In the genomic region with DNA sequence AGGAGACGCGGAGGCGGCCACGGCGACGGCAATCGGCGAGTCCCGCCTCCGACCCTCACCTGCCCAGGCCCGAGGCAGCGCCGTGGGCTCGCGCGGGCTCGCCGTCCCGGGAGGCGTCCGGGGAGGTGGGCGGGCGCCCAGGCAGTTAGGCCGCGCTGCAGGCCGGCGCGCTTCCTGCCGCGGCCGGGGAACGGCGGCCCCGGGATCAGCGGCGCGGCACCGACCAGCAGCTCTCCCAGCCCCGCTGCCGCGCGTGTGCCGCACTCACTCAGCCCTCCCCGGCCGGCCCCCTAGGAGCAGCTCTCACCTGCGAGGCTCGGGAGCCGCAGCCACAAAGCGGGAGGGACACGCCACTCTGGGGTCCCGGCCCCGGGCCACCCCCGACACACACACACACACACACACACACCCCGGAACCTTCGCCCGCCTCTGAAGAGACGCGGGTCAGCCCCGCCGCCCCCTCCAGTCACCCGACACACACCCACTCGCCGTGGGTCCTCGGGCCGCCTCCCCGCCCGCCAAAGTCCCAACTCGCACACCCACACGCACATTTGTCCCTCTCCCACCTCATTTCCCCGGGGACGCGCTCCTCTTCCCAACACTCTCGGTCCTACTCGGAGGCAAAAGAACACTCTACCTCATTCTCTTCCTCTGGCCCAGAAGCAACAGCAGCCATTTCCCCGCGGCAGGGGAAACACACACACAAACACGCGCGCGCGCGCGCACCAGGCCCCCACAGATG, we compare ENCODE assay signal across 8 cellular contexts. TPM values are rescaled to one million over a fixed set of nuclear protein-coding genes. Genes with fewer than 3 reads are reported as not detected.
A peak's percentile ranks its signal among the peaks of the same experiment; 100 is the strongest.
DNase-seq lines count a peak whose midpoint lies in the region; ATAC-seq and TF ChIP-seq lines count a peak whose summit lies in the region.

A gene (minus strand): TSS at position 702 of the 742 bp plus-strand sequence. CDS start 60 bp downstream, at position 642.

- H2BK5ac ChIP-seq in IMR-90 (ENCODE audit: low read depth, low read length, poor library complexity, severe bottlenecking), result peak within 1 kb of the TSS; percentile 74

- H3K4me3 Mint-ChIP-seq in CD4-positive, alpha-beta T cell, result peak within 1 kb of the TSS; percentile 100

- no TSS peak for BruUV-seq in IMR-90 (replicated peaks; lab: Mats Ljungman, UMichigan)

- peak within 1 kb of the TSS; percentile 94 for H3K4me3 ChIP-seq in IMR-90 (ENCODE audit: insufficient read depth, low read depth, low read length)
- H3K4me3 ChIP-seq in adrenal gland, result peak within 1 kb of the TSS; percentile 64 to 96 (median 78)
- peak within 1 kb of the TSS; percentile 72 to 99 (median 88) for H3K4me3 ChIP-seq in heart left ventricle
- peak within 1 kb of the TSS; percentile 78 for H3K4me3 ChIP-seq in upper lobe of right lung

- TF ChIP-seq POLR2A in IMR-90 (IDR thresholded peaks at IDR 0.05; ENCODE audit: low read depth, low read length) (no peak), adrenal gland (IDR thresholded peaks at IDR 0.05) (peak in 1 of 2 donors; percentile 55), heart left ventricle (IDR thresholded peaks at IDR 0.05) (peak in 1 of 2 donors; percentile 20)

- H3K27me3 ChIP-seq in CD4-positive, alpha-beta T cell (ENCODE audit: control insufficient read depth, insufficient read depth, low read length), result no peaks in the 10 kb centered on the region
- H3K27me3 ChIP-seq in IMR-90 (ENCODE audit: control insufficient read depth, insufficient read depth, low read length) (no peaks in the 10 kb centered on the region), adrenal gland (no peaks in the 10 kb centered on the region), heart left ventricle (no peaks in the 10 kb centered on the region), upper lobe of right lung (no peaks in the 10 kb centered on the region)

- no peaks in the 10 kb centered on the region for H3K36me3 ChIP-seq in IMR-90 (ENCODE audit: control insufficient read depth, insufficient read depth, low read length)
- no peaks in the 10 kb centered on the region for H3K36me3 ChIP-seq in adrenal gland (replicated peaks in 1 of 2)
- no peaks in the 10 kb centered on the region for H3K36me3 ChIP-seq in heart left ventricle
- H3K36me3 ChIP-seq in upper lobe of right lung, result no peaks in the 10 kb centered on the region

- POLR2A ChIA-PET in CD4-positive, alpha-beta T cell (lab: Charles Lee), result interaction anchor here (1.2 to 16.4 kb wide), 10 partner anchors 8 to 103 kb away, joined by 3 to 1450 read pairs (median 20); a partner anchor contains a TSS
- POLR2A ChIA-PET in IMR-90 (lab: Charles Lee; ENCODE audit: unreplicated experiment), result no interaction called here

- intact Hi-C loops in CD4-positive, alpha-beta T cell (cut with DNase I, micrococcal nuclease), result loop anchor here (2.0 to 5.0 kb wide), 3 partner anchors 16 to 57 kb away; no protein-coding TSS in a partner anchor
- intact Hi-C loops in IMR-90 (cut with micrococcal nuclease), result loop anchor here (1.0 to 5.0 kb wide), 3 partner anchors 42 to 122 kb away; a partner anchor contains a TSS
- intact Hi-C loops in T-helper 1 cell treated with Interleukin-12 subunit alpha and Interleukin-12 subunit beta and Interleukin-4 antibody, amounts not matched to agents 30 ng/mL and 1 ng/mL, for 36 hours (cut with micrococcal nuclease), result loop anchor here (1.0 to 10.0 kb wide), 6 partner anchors 9 to 663 kb away; a partner anchor contains a TSS
- intact Hi-C loops in adrenal gland (cut with DNase I), result loop anchor here in 1 of 2 donors (10.0 kb wide), 1 partner anchor 46 kb away; a partner anchor contains a TSS
- intact Hi-C loops in heart left ventricle (cut with DNase I), result loop anchor here in 5 of 10 donors (1.0 to 10.0 kb wide), 5 partner anchors 36 to 106 kb away; a partner anchor contains a TSS
- intact Hi-C loops in upper lobe of right lung (cut with DNase I), result no loop called here

- peaks cover 4% of the 10 kb centered on the region for H3K27me3 Mint-ChIP-seq in CD4-positive, alpha-beta T cell

- H3K18ac ChIP-seq in IMR-90 (ENCODE audit: low read depth, low read length), result peak within 1 kb of the TSS; percentile 51; the same call in 1 of the 2 replicates

- peak within 1 kb of the TSS; percentile 57 to 74; a peak in 3 of 4 replicates for H4K8ac ChIP-seq in IMR-90 (ENCODE audit: low read depth in 2 of 2, low read length in 2 of 2)

- H3K4me1 Mint-ChIP-seq in CD4-positive, alpha-beta T cell (ENCODE audit: low read depth), result peaks cover 78% of the 10 kb centered on the region

- H3K4me1 ChIP-seq in IMR-90 (ENCODE audit: control insufficient read depth, insufficient read depth, low read length) (peaks cover 2% of the 10 kb centered on the region), adrenal gland (replicated peaks in 1 of 2) (peaks cover 10 to 56% of the 10 kb centered on the region in 2 donors), heart left ventricle (peaks cover 0 to 58% (median 45%) of the 10 kb centered on the region in 12 donors), upper lobe of right lung (peaks cover 35% of the 10 kb centered on the region)

- peak within 1 kb of the TSS; percentile 98 for H3K27ac ChIP-seq in CD4-positive, alpha-beta T cell (ENCODE audit: low read depth, low read length)
- peak within 1 kb of the TSS; percentile 83 for H3K27ac ChIP-seq in IMR-90 (ENCODE audit: insufficient read depth, low read length)
- peak within 1 kb of the TSS; percentile 90 to 99 (median 97) for H3K27ac ChIP-seq in adrenal gland
- peak within 1 kb of the TSS; percentile 90 to 100 (median 99) for H3K27ac ChIP-seq in heart left ventricle
- H3K27ac ChIP-seq in upper lobe of right lung, result peak within 1 kb of the TSS; percentile 96

- DNase-seq in CD4-positive, alpha-beta T cell, result peak; percentile 26 to 88 (median 82)
- peak; percentile 73 for DNase-seq in IMR-90
- peak; percentile 74 to 86 (median 75) for DNase-seq in adrenal gland
- peak; percentile 78 to 86 (median 83) for DNase-seq in heart left ventricle
- peak; percentile 52 for DNase-seq in pons (ENCODE audit: low spot score)
- peak; percentile 90 for DNase-seq in upper lobe of right lung

- CTCF ChIA-PET in CD4-positive, alpha-beta T cell (lab: Charles Lee), result interaction anchor here (2.3 to 3.0 kb wide), 3 partner anchors 11 to 44 kb away, joined by 5 to 34 read pairs (median 11); a partner anchor contains a TSS
- CTCF ChIA-PET in IMR-90 (lab: Yijun Ruan, JAX), result interaction anchor here (1.6 kb wide), 1 partner anchor 11 kb away, joined by 8 read pairs; no protein-coding TSS in a partner anchor

- TF ChIP-seq CTCF in CD4-positive, alpha-beta T cell (IDR thresholded peaks at IDR 0.05), result no peak
- no peak for TF ChIP-seq CTCF in IMR-90 (conservative IDR thresholded peaks at IDR 0.05; ENCODE audit: low read depth, low read length)
- no peak for TF ChIP-seq CTCF in adrenal gland (IDR thresholded peaks at IDR 0.05)
- TF ChIP-seq CTCF in heart left ventricle (IDR thresholded peaks at IDR 0.05), result no peak
- TF ChIP-seq CTCF in upper lobe of right lung (IDR thresholded peaks at IDR 0.05), result no peak

- peak within 1 kb of the TSS; percentile 96 for H3K27ac Mint-ChIP-seq in CD4-positive, alpha-beta T cell

- no peak for TF ChIP-seq RAD21 in IMR-90 (IDR thresholded peaks at IDR 0.05; ENCODE audit: low read length)

- peak; percentile 2 for ATAC-seq in CD4-positive, alpha-beta T cell (ENCODE audit: poor library complexity)
- ATAC-seq in GM19467 (IDR thresholded peaks at IDR 0.05; ENCODE audit: unreplicated experiment) (peak; percentile 29), IMR-90 (ENCODE audit: low read depth) (peak; percentile 45), heart left ventricle (peak; percentile 39 to 77 (median 67)), upper lobe of right lung (peak; percentile 80)

- H2BK20ac ChIP-seq in IMR-90 (ENCODE audit: low read depth, low read length), result no peak within 1 kb of the TSS

- peaks cover 16% of the 10 kb centered on the region; the same call in 1 of the 2 replicates for H4K20me1 ChIP-seq in IMR-90 (ENCODE audit: insufficient read depth, low read length)

- peak within 1 kb of the TSS; percentile 34 for H2AK5ac ChIP-seq in IMR-90 (ENCODE audit: low read depth, low read length)

- H3K9me3 Mint-ChIP-seq in CD4-positive, alpha-beta T cell, result no peaks in the 10 kb centered on the region

- H3K9ac ChIP-seq in IMR-90 (ENCODE audit: low read depth, low read length), result peak within 1 kb of the TSS; percentile 88

- H2BK15ac ChIP-seq in IMR-90 (ENCODE audit: low read depth, low read length), result no peak within 1 kb of the TSS; the same call in 2 of the 3 replicates

- H3K9me3 ChIP-seq in CD4-positive, alpha-beta T cell (ENCODE audit: control insufficient read depth, low read length), result no peaks in the 10 kb centered on the region
- H3K9me3 ChIP-seq in IMR-90 (ENCODE audit: control insufficient read depth, insufficient read depth, low read length) (no peaks in the 10 kb centered on the region), adrenal gland (replicated peaks in 1 of 3) (no peaks in the 10 kb centered on the region), heart left ventricle (no peaks in the 10 kb centered on the region), upper lobe of right lung (no peaks in the 10 kb centered on the region)

- peak within 1 kb of the TSS; percentile 60; the same call in 1 of the 2 replicates for H3K23ac ChIP-seq in IMR-90 (ENCODE audit: low read depth, low read length)

- H3K4me2 ChIP-seq in IMR-90 (ENCODE audit: low read depth, low read length), result peak within 1 kb of the TSS; percentile 85

- 0% methylated on average over 37 of the region's 83 CpGs; no CpG with 5 or more reads in 1 of the 2 experiments for WGBS in IMR-90 (ENCODE audit: extremely low coverage in 2 of 2, insufficient read length in 1 of 2), 2 experiments
- WGBS in adrenal gland, 4 donors, result 0 to 1% (median 0%) methylated on average over 24 to 83 of the region's 83 CpGs
- WGBS in heart left ventricle, 4 donors, result 0% methylated on average over 26 to 83 of the region's 83 CpGs

- H3K79me1 ChIP-seq in IMR-90 (ENCODE audit: low read depth in 1 of 2, low read length in 2 of 2), result peaks cover 8 to 12% of the 10 kb centered on the region in 2 experiments

- H2AFZ ChIP-seq in IMR-90 (replicated peaks; ENCODE audit: low read length, poor library complexity), result peak within 1 kb of the TSS; percentile 98

- H3K14ac ChIP-seq in IMR-90 (replicated peaks; ENCODE audit: low read depth, low read length), result 0 out of 2 replicates have a peak within 1 kb of the TSS, but pooled peaks have one; percentile 68

- no peak within 1 kb of the TSS; the same call in 1 of the 2 replicates for H4K91ac ChIP-seq in IMR-90 (ENCODE audit: insufficient read depth, low read depth, low read length)

- peak within 1 kb of the TSS; percentile 66; the same call in 1 of the 2 replicates for H3K56ac ChIP-seq in IMR-90 (ENCODE audit: extremely low read depth, insufficient read depth, low read length)

- dilution Hi-C loops in IMR-90 (cut with HindIII; ENCODE audit: low sequenced_read_pairs, unreplicated experiment), result no loop called here

- peak within 1 kb of the TSS; percentile 64 for H3K4ac ChIP-seq in IMR-90 (ENCODE audit: low read depth, low read length)

- H2BK120ac ChIP-seq in IMR-90 (ENCODE audit: low read depth, low read length), result no peak within 1 kb of the TSS

- peaks cover 47% of the 10 kb centered on the region for H3K36me3 Mint-ChIP-seq in CD4-positive, alpha-beta T cell (ENCODE audit: low read depth)

- in situ Hi-C loops in IMR-90 (cut with MboI; ENCODE audit: low sequenced_read_pairs), result no loop called here

- H4K5ac ChIP-seq in IMR-90 (ENCODE audit: low read depth, low read length), result 0 out of 2 replicates have a peak within 1 kb of the TSS, but pooled peaks have one; percentile 2

- H3K9me1 ChIP-seq in IMR-90 (ENCODE audit: insufficient read depth, low read length), result no peaks in the 10 kb centered on the region

- H2AK9ac ChIP-seq in IMR-90 (replicated peaks; ENCODE audit: low read depth, low read length, poor library complexity), result peak within 1 kb of the TSS; percentile 75

RNA-seq across cellular contexts. Expression of the gene that starts here (rescaled TPM):
- 100 to 1,000 TPM; 216 to 234 TPM for total RNA-seq in CD4-positive, alpha-beta T cell
- total RNA-seq in IMR-90 (2012; rRNA removed) (14.4 and 21.1 TPM in 2 replicates), adrenal gland (10 to 100 TPM; 12.1 to 50.9 (median 42.1) TPM), heart left ventricle (10 to 100 TPM; 12.1 to 39.2 (median 19.6) TPM), upper lobe of right lung (50.8 TPM)
- polyA plus RNA-seq in IMR-90 (2012; rRNA removed) (3.2 and 3.5 TPM in 2 replicates), adrenal gland (10 to 100 TPM in 1 of 3 donors, 1 to 10 TPM in 2; 4.0 to 20.2 (median 4.8) TPM), heart left ventricle (1 to 10 TPM; 2.2 to 6.9 TPM)
- 0.92 and 3.7 TPM in 2 replicates for polyA plus RNA-seq in IMR-90 (2012; cell fraction: cytosol; rRNA removed)
- 0.90 and 5.5 TPM in 2 replicates for polyA plus RNA-seq in IMR-90 (2012; cell fraction: nucleus; rRNA removed; ENCODE audit: low replicate concordance)
- total RNA-seq in T-helper 1 cell treated with Interleukin-12 subunit alpha and Interleukin-12 subunit beta and Interleukin-4 antibody, amounts not matched to agents 30 ng/mL and 1 ng/mL, for 36 hours, result 103 and 108 TPM in 2 replicates

Comparison
In these comparisons a context has a peak if more than half of its experiments do, and no peak if none do; other contexts are left out.
1. Peak in every context shown above with its lines: DNase-seq, ATAC-seq, H3K4me3 ChIP-seq and H3K27ac ChIP-seq.
2. ATAC-seq: peak in every context shown above with its lines; median percentile 80 in upper lobe of right lung; 67 in heart left ventricle; 45 in IMR-90; 29 in GM19467; 2 in CD4-positive, alpha-beta T cell.